Comparison of ENCODE assay signal across 3 cellular contexts in the genomic region with DNA sequence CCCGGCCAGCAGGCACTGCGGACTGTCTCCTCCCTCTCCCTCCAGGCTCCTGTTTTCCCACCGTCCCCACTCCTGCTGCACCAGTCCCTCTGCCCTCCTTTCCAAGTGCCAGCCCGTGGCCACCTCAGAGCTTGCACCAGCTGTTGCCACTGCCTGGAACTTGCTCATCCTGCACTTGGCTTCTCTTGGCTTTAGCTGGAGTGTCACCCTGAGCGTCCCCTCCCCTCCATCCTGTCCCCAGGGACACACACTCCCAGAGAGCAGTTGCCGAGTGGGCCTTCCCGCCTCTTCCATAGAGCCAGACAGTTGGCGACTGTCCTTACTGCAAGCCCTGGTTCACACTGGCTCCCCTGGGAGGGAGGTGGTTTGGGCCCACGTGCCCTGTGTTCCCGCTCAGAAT. TPM values are rescaled to one million over a fixed set of nuclear protein-coding genes. Genes with fewer than 3 reads are reported as not detected.
"Had no signal": no experiment of that assay in that cellular context is flagged by ENCODE, and none has a peak within 500 bp of the region (broad histone marks: within the 10 kb centered on the region; RNA-seq: fewer than 3 reads in every experiment).

No MANE protein-coding gene starts in this region.

RNA-seq across cellular contexts. Expression of a gene that starts 48.8 kb away (rescaled TPM):
- total RNA-seq: K562, SJSA1 had no signal
- polyA plus RNA-seq: IgD-negative memory B cell, K562 had no signal
